Comparison of ENCODE assay signal across 19 cellular contexts in the genomic region with DNA sequence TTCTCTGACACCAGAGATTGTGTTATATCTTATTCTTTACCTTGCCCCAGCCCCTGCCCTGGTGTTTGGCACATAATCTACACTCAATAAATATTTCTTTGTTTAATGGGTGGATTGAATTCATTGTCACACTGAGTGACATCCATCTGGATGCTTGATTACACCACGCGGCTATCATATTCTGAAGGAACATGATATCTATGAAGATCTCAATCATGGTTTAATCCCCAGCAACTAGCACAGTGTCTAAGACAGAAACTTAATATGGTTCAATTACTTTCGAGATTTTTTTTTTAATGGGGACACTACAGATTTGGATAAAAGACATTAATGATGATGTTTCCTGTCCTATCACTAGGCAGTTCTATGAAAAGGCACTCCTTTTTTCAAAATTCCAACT.
"Had no signal": no experiment of that assay in that cellular context is flagged by ENCODE, and none has a peak within 500 bp of the region (broad histone marks: within the 10 kb centered on the region; RNA-seq: fewer than 3 reads in every experiment).

No MANE protein-coding gene starts in this region.

- H3K27me3 ChIP-seq: cardiac muscle cell, right lobe of liver had no signal

- H3K4me3 ChIP-seq: cardiac muscle cell, lung, right lobe of liver, thoracic aorta had no signal

- ATAC-seq: activated CD8-positive, alpha-beta memory T cell treated with anti-CD3 and anti-CD28 coated beads, Interleukin-2, amount 10 ng/mL, durations not matched to agents 7 days and 5 days; activated T-helper 17 cell treated with anti-CD3 and anti-CD28 coated beads, Interleukin-2, amount 50 U/mL, for 72 hours; left colon; stimulated activated memory B cell treated with anti-CD40 and anti-IgM and Interleukin-4, amounts not matched to agents 10 μg/mL and 1 μg/mL and 100 μg/mL, for 72 hours had no signal

- H3K27ac ChIP-seq: right lobe of liver, thoracic aorta had no signal

- H3K9me3 ChIP-seq: right lobe of liver, thoracic aorta had no signal

- DNase-seq: activated B cell treated with CpG ODN at 0.5 μM for 24 hours; activated CD4-positive, alpha-beta memory T cell treated with anti-CD3 and anti-CD28 coated beads for 36 hours; activated CD4-positive, alpha-beta T cell treated with anti-CD3 and anti-CD28 coated beads for 4 hours; activated CD8-positive, alpha-beta memory T cell treated with anti-CD3 and anti-CD28 coated beads, Interleukin-2, amount 10 ng/mL, durations not matched to agents 7 days and 5 days; activated naive CD4-positive, alpha-beta T cell; activated naive CD8-positive, alpha-beta T cell treated with anti-CD3 and anti-CD28 coated beads for 36 hours; amniotic stem cell; hypothalamus; islet precursor cell; left colon; stimulated activated CD4-positive, alpha-beta T cell treated with anti-CD3 and anti-CD28 coated beads, Interleukin-4, amount 100 ng/mL, for 4 hours; T-helper 1 cell; T-helper 9 cell had no signal

- H3K36me3 ChIP-seq: cardiac muscle cell, right lobe of liver, thoracic aorta had no signal

- H3K4me1 ChIP-seq: right lobe of liver had no signal
